7 cellular contexts compared by ENCODE assay signal in genomic region chr5:18399461-18400327, GRCh38.
A peak's percentile ranks its signal among the peaks of the same experiment; 100 is the strongest.
DNase-seq lines count a peak whose midpoint lies in the region; ATAC-seq and TF ChIP-seq lines count a peak whose summit lies in the region.
"Not testable (repeated sequence)": the region's sequence is repeated elsewhere in the genome, so short reads cannot be mapped to it uniquely, and the experiment has no call there.

No MANE protein-coding gene starts in this region.

- not testable (repeated sequence) for H3K23ac ChIP-seq in neuronal stem cell (ENCODE audit: low read depth, low read length, poor library complexity)

- not testable (repeated sequence) for H3K9ac ChIP-seq in SU-DHL-6 (ENCODE audit: low read length); neuronal stem cell (ENCODE audit: low read depth, low read length, poor library complexity)

- not testable (repeated sequence) for H2BK12ac ChIP-seq in neuronal stem cell (ENCODE audit: low read length)

- not testable (repeated sequence) for H3K9me3 ChIP-seq in SU-DHL-6 (ENCODE audit: insufficient read depth, low read length); right cardiac atrium (ENCODE audit: control insufficient read depth, low read length); neuronal stem cell (replicated peaks in 1 of 2; ENCODE audit: control insufficient read depth in 2 of 2, insufficient read depth in 1 of 2, low read depth in 1 of 2, low read length in 2 of 2); testis

- not testable (repeated sequence) for H3K36me3 ChIP-seq in SU-DHL-6 (ENCODE audit: low read length); neuronal stem cell (replicated peaks in 1 of 2; ENCODE audit: control insufficient read depth in 2 of 2, insufficient read depth in 2 of 2, low read length in 2 of 2); testis (ENCODE audit: low read depth, missing control alignments)

- not testable (repeated sequence) for H3K18ac ChIP-seq in neuronal stem cell (ENCODE audit: low read length)

- H3K4ac ChIP-seq in neuronal stem cell (ENCODE audit: low read length): not testable (repeated sequence)

- H3K4me2 ChIP-seq in SU-DHL-6 (ENCODE audit: low read depth, low read length, poor library complexity, severe bottlenecking); neuronal stem cell (ENCODE audit: insufficient read depth, low read length, poor library complexity, severe bottlenecking): not testable (repeated sequence)

- H2AFZ ChIP-seq in SU-DHL-6 (ENCODE audit: low read depth, low read length, severe bottlenecking): peak overlapping the region; percentile 10
- peak overlapping the region; percentile 7 for H2AFZ ChIP-seq in neuronal stem cell (ENCODE audit: low read length)

- not testable (repeated sequence) for H2BK5ac ChIP-seq in neuronal stem cell (ENCODE audit: low read length)

- not testable (repeated sequence) for H3K9me2 ChIP-seq in SU-DHL-6 (replicated peaks; ENCODE audit: insufficient read depth, low read length)

- ATAC-seq in right cardiac atrium: not testable (repeated sequence)

- not testable (repeated sequence) for TF ChIP-seq POLR2A in testis (IDR thresholded peaks at IDR 0.05)

- not testable (repeated sequence) for H2BK15ac ChIP-seq in neuronal stem cell (ENCODE audit: low read length)

- H2AK5ac ChIP-seq in neuronal stem cell (ENCODE audit: low read depth, low read length): not testable (repeated sequence)

- not testable (repeated sequence) for H3F3A ChIP-seq in SU-DHL-6 (ENCODE audit: insufficient read depth)

- H2BK120ac ChIP-seq in neuronal stem cell (ENCODE audit: low read depth, low read length): not testable (repeated sequence)

- not testable (repeated sequence) for H3K27me3 ChIP-seq in SU-DHL-6 (ENCODE audit: low read length); right cardiac atrium (ENCODE audit: control insufficient read depth, insufficient read depth); neuronal stem cell (ENCODE audit: control insufficient read depth in 3 of 3, insufficient read depth in 3 of 3, low read depth in 1 of 3, low read length in 3 of 3); testis

- H4K8ac ChIP-seq in neuronal stem cell (ENCODE audit: low read depth, low read length): not testable (repeated sequence)

- H4K20me1 ChIP-seq in SU-DHL-6 (ENCODE audit: low read depth, low read length): not testable (repeated sequence)

- H4K91ac ChIP-seq in neuronal stem cell (ENCODE audit: low read depth, low read length, poor library complexity): not testable (repeated sequence)

- H3K27ac ChIP-seq in SU-DHL-6 (ENCODE audit: low read depth, low read length); right cardiac atrium (ENCODE audit: low read length); neuronal stem cell (replicated peaks; ENCODE audit: low read length); testis: not testable (repeated sequence)

- not testable (repeated sequence) for H3K79me2 ChIP-seq in SU-DHL-6 (ENCODE audit: insufficient read depth, low read length)

- intact Hi-C loops in right cardiac atrium (cut with DNase I); testis (cut with DNase I; ENCODE audit: low total_unique reads): not testable (repeated sequence)

- H3K4me3 ChIP-seq in SU-DHL-6 (ENCODE audit: insufficient read depth, low read length, poor library complexity, severe bottlenecking); right cardiac atrium (ENCODE audit: low read length); neuronal stem cell (ENCODE audit: low read length in 2 of 2): not testable (repeated sequence)
- H3K4me3 ChIP-seq in testis: peak overlapping the region; percentile 34 to 37

- H3K4me1 ChIP-seq in right cardiac atrium (ENCODE audit: control insufficient read depth, insufficient read depth, low read length); neuronal stem cell (ENCODE audit: control insufficient read depth in 2 of 2, insufficient read depth in 1 of 2, low read depth in 1 of 2, low read length in 2 of 2); testis: not testable (repeated sequence)

- DNase-seq in NCI-H146 (lab: John Stamatoyannopoulos, UW): peak; percentile 50
- peak; percentile 36 for DNase-seq in NCI-H69 (lab: John Stamatoyannopoulos, UW)
- peak; percentile 13 for DNase-seq in activated gamma-delta T cell (lab: John Stamatoyannopoulos, UW)
- peak in 2 of 3 donors; percentile 28 to 29 for DNase-seq in right cardiac atrium
- DNase-seq in neuronal stem cell (ENCODE audit: low spot score); testis: not testable (repeated sequence)

- not testable (repeated sequence) for TF ChIP-seq CTCF in SU-DHL-6 (IDR thresholded peaks at IDR 0.05; ENCODE audit: insufficient read depth, low read length, poor library complexity, severe bottlenecking); testis (IDR thresholded peaks at IDR 0.05)

- WGBS in right cardiac atrium: 94% methylated on average over 50 of the region's 50 CpGs
- WGBS in neuronal stem cell (ENCODE audit: extremely low coverage in 2 of 2, insufficient read length in 2 of 2, insufficient replicate concordance in 1 of 2), 2 donors: no CpG with 5 or more reads among the region's 50 CpGs
- 52 to 85% methylated on average over 9 to 45 of the region's 50 CpGs for WGBS in testis, 2 donors

- H3K14ac ChIP-seq in neuronal stem cell (ENCODE audit: low read length): not testable (repeated sequence)

- not testable (repeated sequence) for H3K79me1 ChIP-seq in neuronal stem cell (ENCODE audit: low read depth, low read length)
